In the genomic region with DNA sequence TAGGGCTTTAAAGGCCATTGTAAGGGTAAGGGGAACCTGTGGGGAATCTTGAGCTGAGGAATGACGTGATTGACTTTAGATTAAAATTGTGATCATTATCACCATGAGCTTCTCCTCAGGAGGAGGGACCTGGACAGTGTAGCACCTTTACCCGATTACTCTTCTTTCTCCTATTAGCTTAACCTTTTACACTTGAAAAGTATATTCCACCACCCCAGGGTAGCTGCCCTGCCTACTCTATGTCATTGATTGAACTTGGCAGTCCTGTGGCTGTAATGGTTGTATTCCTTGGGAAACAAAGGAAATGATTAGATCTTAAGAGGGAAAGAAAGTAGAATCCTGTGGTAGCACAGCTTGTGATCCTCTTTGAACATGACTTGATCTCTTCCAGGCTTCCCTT, we compare ENCODE assay signal across 15 cellular contexts.
"Had no signal": no experiment of that assay in that cellular context is flagged by ENCODE, and none has a peak within 500 bp of the region (broad histone marks: within the 10 kb centered on the region; RNA-seq: fewer than 3 reads in every experiment).

No MANE protein-coding gene starts in this region.

- FAIRE-seq: urothelium cell line had no signal

- DNase-seq: activated CD4-positive, alpha-beta memory T cell treated with anti-CD3 and anti-CD28 coated beads for 36 hours; activated gamma-delta T cell; activated naive CD8-positive, alpha-beta T cell treated with anti-CD3 and anti-CD28 coated beads, Interleukin-2, amount 10 ng/mL, durations not matched to agents 7 days and 5 days; activated T-cell treated with anti-CD3 and anti-CD28 coated beads, Interleukin-2, amount 50 U/mL, for 48 hours; anterior cingulate cortex; immature natural killer cell; lower lobe of right lung; naive thymus-derived CD4-positive, alpha-beta T cell; occipital lobe; stimulated activated CD4-positive, alpha-beta T cell treated with anti-CD3 and anti-CD28 coated beads, Interleukin-4, amount 100 ng/mL, for 4 hours; stimulated activated naive CD8-positive, alpha-beta T cell treated with anti-CD3 and anti-CD28 coated beads, Interleukin-15, amount 100 ng/mL, for 72 hours; T-helper 9 cell had no signal

- H3K4me1 Mint-ChIP-seq: activated naive CD8-positive, alpha-beta T cell treated with anti-CD3 and anti-CD28 coated beads, Interleukin-2, amount 10 ng/mL, durations not matched to agents 7 days and 5 days; immature natural killer cell had no signal

- H3K27ac ChIP-seq: cardiac muscle cell, lower lobe of right lung had no signal

- H3K9me3 Mint-ChIP-seq: activated CD4-positive, alpha-beta memory T cell treated with anti-CD3 and anti-CD28 coated beads for 36 hours; activated naive CD8-positive, alpha-beta T cell treated with anti-CD3 and anti-CD28 coated beads, Interleukin-2, amount 10 ng/mL, durations not matched to agents 7 days and 5 days; dendritic cell treated with granulocyte-macrophage colony-stimulating factor and Interleukin-4, amounts not matched to agents 40 ng/mL and 50 ng/mL, for 4 days; naive thymus-derived CD4-positive, alpha-beta T cell; stimulated activated naive CD8-positive, alpha-beta T cell treated with anti-CD3 and anti-CD28 coated beads, Interleukin-15, amount 100 ng/mL, for 72 hours had no signal

- H3K27me3 Mint-ChIP-seq: activated naive CD8-positive, alpha-beta T cell treated with anti-CD3 and anti-CD28 coated beads, Interleukin-2, amount 10 ng/mL, durations not matched to agents 7 days and 5 days; dendritic cell treated with granulocyte-macrophage colony-stimulating factor and Interleukin-4, amounts not matched to agents 40 ng/mL and 50 ng/mL, for 4 days; stimulated activated naive CD8-positive, alpha-beta T cell treated with anti-CD3 and anti-CD28 coated beads, Interleukin-15, amount 100 ng/mL, for 72 hours had no signal

- H3K4me3 Mint-ChIP-seq: activated CD4-positive, alpha-beta memory T cell treated with anti-CD3 and anti-CD28 coated beads for 36 hours; activated naive CD8-positive, alpha-beta T cell treated with anti-CD3 and anti-CD28 coated beads, Interleukin-2, amount 10 ng/mL, durations not matched to agents 7 days and 5 days; dendritic cell treated with granulocyte-macrophage colony-stimulating factor and Interleukin-4, amounts not matched to agents 40 ng/mL and 50 ng/mL, for 4 days; immature natural killer cell; naive thymus-derived CD4-positive, alpha-beta T cell; stimulated activated naive CD8-positive, alpha-beta T cell treated with anti-CD3 and anti-CD28 coated beads, Interleukin-15, amount 100 ng/mL, for 72 hours had no signal

- H3K27ac Mint-ChIP-seq: activated CD4-positive, alpha-beta memory T cell treated with anti-CD3 and anti-CD28 coated beads for 36 hours; activated naive CD8-positive, alpha-beta T cell treated with anti-CD3 and anti-CD28 coated beads, Interleukin-2, amount 10 ng/mL, durations not matched to agents 7 days and 5 days; dendritic cell treated with granulocyte-macrophage colony-stimulating factor and Interleukin-4, amounts not matched to agents 40 ng/mL and 50 ng/mL, for 4 days; immature natural killer cell; naive thymus-derived CD4-positive, alpha-beta T cell; stimulated activated naive CD8-positive, alpha-beta T cell treated with anti-CD3 and anti-CD28 coated beads, Interleukin-15, amount 100 ng/mL, for 72 hours had no signal

- H3K27me3 ChIP-seq: cardiac muscle cell had no signal

- H3K36me3 ChIP-seq: cardiac muscle cell, lower lobe of right lung had no signal

- ATAC-seq: lower lobe of right lung; naive thymus-derived CD4-positive, alpha-beta T cell; stimulated activated naive CD8-positive, alpha-beta T cell treated with anti-CD3 and anti-CD28 coated beads, Interleukin-15, amount 100 ng/mL, for 72 hours had no signal

- H3K4me3 ChIP-seq: cardiac muscle cell, lower lobe of right lung had no signal

- H3K9me3 ChIP-seq: lower lobe of right lung had no signal

- H3K36me3 Mint-ChIP-seq: activated CD4-positive, alpha-beta memory T cell treated with anti-CD3 and anti-CD28 coated beads for 36 hours; activated naive CD8-positive, alpha-beta T cell treated with anti-CD3 and anti-CD28 coated beads, Interleukin-2, amount 10 ng/mL, durations not matched to agents 7 days and 5 days; immature natural killer cell; naive thymus-derived CD4-positive, alpha-beta T cell had no signal
